9 cellular contexts compared by ENCODE assay signal in the genomic region with DNA sequence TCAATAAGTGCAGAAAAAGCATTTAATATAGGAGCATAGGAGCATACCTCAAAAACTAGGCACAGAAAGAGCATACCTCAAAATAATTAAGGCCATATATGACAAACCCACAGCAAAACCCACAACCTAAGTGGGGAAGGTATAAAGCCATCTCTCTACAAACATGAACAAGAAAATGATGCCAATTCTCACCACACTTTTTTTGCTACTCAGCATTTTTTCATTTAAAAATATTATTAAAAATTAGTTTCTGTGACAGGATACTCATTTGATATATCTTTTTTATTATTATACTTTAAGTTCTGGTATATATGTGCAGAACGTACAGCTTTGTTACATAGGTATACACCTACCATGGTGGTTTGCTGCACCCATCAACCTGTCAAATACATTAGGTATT.
"Had no signal": no experiment of that assay in that cellular context is flagged by ENCODE, and none has a peak within 500 bp of the region (broad histone marks: within the 10 kb centered on the region; RNA-seq: fewer than 3 reads in every experiment).

No MANE protein-coding gene starts in this region.

- H3K27ac Mint-ChIP-seq: GM23338, H9 had no signal

- DNase-seq: H9, HCEC 1CT, Karpas-422, KBM-7 had no signal

- H3K4me1 Mint-ChIP-seq: GM23338 had no signal

- H2AFZ ChIP-seq: GM23338 had no signal

- H3K27ac ChIP-seq: KMS-11 had no signal

- ATAC-seq: GM23338 had no signal

- FAIRE-seq: H1, H54, HTR-8/SVneo had no signal

- H3K4me3 ChIP-seq: GM23338 had no signal

- H3K9ac ChIP-seq: KMS-11 had no signal

- H3K4me2 ChIP-seq: GM23338, KMS-11 had no signal

- H3K4me3 Mint-ChIP-seq: GM23338, H9 had no signal
